Comparison of ENCODE assay signal across 1 cellular context in genomic region chr4:8871417-8872401, GRCh38.
A peak's percentile ranks its signal among the peaks of the same experiment; 100 is the strongest.
TF ChIP-seq lines count a peak whose summit lies in the region.

HMX1 (minus strand) TSS chr4:8871839; CDS start chr4:8871614, 225 bp downstream.

TF ChIP-seq in HEK293, 187 proteins besides CTCF, POLR2A, EP300 and RAD21 (continued from another document):
- TF ChIP-seq PATZ1 (tag by site-specific recombination; IDR thresholded peaks at IDR 0.05) (peak; percentile 76), PRDM4 (tag by site-specific recombination; IDR thresholded peaks at IDR 0.05) (no peak), SCRT2 (tag by site-specific recombination; IDR thresholded peaks at IDR 0.05) (no peak), ZFHX2 (tag by site-specific recombination; conservative IDR thresholded peaks at IDR 0.05) (0 out of 2 replicates have a peak, but pooled peaks have one; percentile 13), ZBTB8A (tag by site-specific recombination; IDR thresholded peaks at IDR 0.05) (peak; percentile 25; the same call in 1 of the 2 replicates), ZIC2 (tag by site-specific recombination; IDR thresholded peaks at IDR 0.05) (peak; percentile 67; the same call in 1 of the 2 replicates), SP3 (tag by site-specific recombination; IDR thresholded peaks at IDR 0.05) (peak; percentile 66), SP7 (tag by site-specific recombination; IDR thresholded peaks at IDR 0.05) (peak; percentile 50; the same call in 1 of the 2 replicates), ZBTB26 (tag by site-specific recombination; optimal IDR thresholded peaks at IDR 0.05) (peak; percentile 73)
